ENCODE assay signal across 8 cellular contexts in genomic region chr22:38202437-38203089, GRCh38. TPM values are rescaled to one million over a fixed set of nuclear protein-coding genes. Genes with fewer than 3 reads are reported as not detected.
DNase-seq lines count a peak whose midpoint lies in the region; ATAC-seq, FAIRE-seq and TF ChIP-seq lines count a peak whose summit lies in the region.

No MANE protein-coding gene starts in this region.

- H3K4me2 ChIP-seq in astrocyte (ENCODE audit: low read length) (peak overlapping the region; percentile 95), hepatocyte (peak overlapping the region; percentile 96)

- H3K9me2 ChIP-seq in hepatocyte (replicated peaks; ENCODE audit: insufficient read depth) = no peaks in the 10 kb centered on the region

- peaks cover 2% of the 10 kb centered on the region for H3K9me3 Mint-ChIP-seq in astrocyte (ENCODE audit: unreplicated experiment)

- H3K79me2 ChIP-seq in astrocyte (ENCODE audit: insufficient read depth, low read length) (peaks cover 48% of the 10 kb centered on the region), hepatocyte (peaks cover 42% of the 10 kb centered on the region)

- no peaks in the 10 kb centered on the region for H3K27me3 ChIP-seq in astrocyte (ENCODE audit: insufficient read depth, low read length)
- H3K27me3 ChIP-seq in hepatocyte = no peaks in the 10 kb centered on the region

- under 1% methylated on average over 57 of the region's 74 CpGs for WGBS in hepatocyte (ENCODE audit: low lambda C conversion rate, missing lambda C conversion rate)

- peak; percentile 27 for ATAC-seq in GM18498 (IDR thresholded peaks at IDR 0.05; ENCODE audit: unreplicated experiment)
- ATAC-seq in HG03520 (IDR thresholded peaks at IDR 0.05; ENCODE audit: unreplicated experiment) = peak; percentile 13
- ATAC-seq in GM18520 (IDR thresholded peaks at IDR 0.05; ENCODE audit: unreplicated experiment) = no peak

- no peak for FAIRE-seq in astrocyte (lab: Jason Lieb, UNC)

- peaks cover 42% of the 10 kb centered on the region for H4K20me1 ChIP-seq in astrocyte (ENCODE audit: insufficient read depth, low read length)
- peaks cover 34% of the 10 kb centered on the region for H4K20me1 ChIP-seq in hepatocyte (ENCODE audit: insufficient read depth, poor library complexity, severe bottlenecking)

- DNase-seq in T-helper 1 cell (peak; percentile 35 to 69 (median 40)), astrocyte (ENCODE audit: low read depth) (peak; percentile 81), hepatocyte (ENCODE audit: low spot score) (peak; percentile 94), retinal pigment epithelial cell (ENCODE audit: low read depth) (peak; percentile 69)

- peaks cover 11% of the 10 kb centered on the region for H3K36me3 Mint-ChIP-seq in astrocyte (ENCODE audit: low read depth, unreplicated experiment)

- peak overlapping the region; percentile 86 for H3K27ac Mint-ChIP-seq in astrocyte (ENCODE audit: unreplicated experiment)

- H3K27ac ChIP-seq in 22Rv1 (peak overlapping the region; percentile 95), astrocyte (ENCODE audit: low read depth, low read length) (peak overlapping the region; percentile 99), hepatocyte (peak overlapping the region; percentile 98)

- H3K9ac ChIP-seq in astrocyte (ENCODE audit: low read length) = peak overlapping the region; percentile 99

- H3K9me3 ChIP-seq in astrocyte (ENCODE audit: insufficient read depth, low read depth, low read length) (no peaks in the 10 kb centered on the region), hepatocyte (ENCODE audit: low read depth) (no peaks in the 10 kb centered on the region)

- H2AFZ ChIP-seq in astrocyte (ENCODE audit: low read depth, low read length) (peak overlapping the region; percentile 33), hepatocyte (peak overlapping the region; percentile 3)

- TF ChIP-seq CTCF in 22Rv1 (IDR thresholded peaks at IDR 0.05) (peak; percentile 34; the same call in 1 of the 2 replicates), astrocyte (IDR thresholded peaks at IDR 0.05; ENCODE audit: insufficient read depth, low read depth, low read length) (no peak), hepatocyte (IDR thresholded peaks at IDR 0.05; ENCODE audit: poor library complexity) (no peak), retinal pigment epithelial cell (conservative IDR thresholded peaks at IDR 0.05; ENCODE audit: low read depth, low read length) (no peak)

- H3K27me3 Mint-ChIP-seq in astrocyte (ENCODE audit: low read depth, unreplicated experiment) = no peaks in the 10 kb centered on the region

- peak overlapping the region; percentile 87 for H3K4me3 Mint-ChIP-seq in astrocyte (ENCODE audit: unreplicated experiment)

- peak overlapping the region; percentile 88 for H3K4me3 ChIP-seq in astrocyte (ENCODE audit: insufficient read depth, low read depth, low read length)
- peak overlapping the region; percentile 66 for H3K4me3 ChIP-seq in hepatocyte
- peak overlapping the region; percentile 85 for H3K4me3 ChIP-seq in retinal pigment epithelial cell (ENCODE audit: low read length)

- H3K4me1 Mint-ChIP-seq in astrocyte (ENCODE audit: low read depth, unreplicated experiment) = peaks cover 19% of the 10 kb centered on the region

- H3K36me3 ChIP-seq in astrocyte (ENCODE audit: insufficient read depth, low read length) = no peaks in the 10 kb centered on the region
- H3K36me3 ChIP-seq in hepatocyte (replicated peaks; ENCODE audit: insufficient read depth, low read depth) = no peaks in the 10 kb centered on the region

- H3K4me1 ChIP-seq in astrocyte (ENCODE audit: insufficient read depth, low read length) (peaks cover 38% of the 10 kb centered on the region), hepatocyte (ENCODE audit: insufficient read depth) (no peaks in the 10 kb centered on the region)

RNA-seq across cellular contexts. Expression of gene MAFF, which starts 0.8 kb away (rescaled TPM):
- total RNA-seq in astrocyte (12.0 and 18.2 TPM in 2 replicates), hepatocyte (55.9 and 70.4 TPM in 2 replicates)
- 67.2 and 76.3 TPM in 2 replicates for polyA plus RNA-seq in hepatocyte

RNA-seq across cellular contexts. Expression of gene PLA2G6, which starts 20.9 kb away (rescaled TPM):
- total RNA-seq in astrocyte (9.7 and 10.0 TPM in 2 replicates), hepatocyte (28.2 and 39.9 TPM in 2 replicates)
- polyA plus RNA-seq in hepatocyte = 30.2 and 42.6 TPM in 2 replicates

Comparison
In these comparisons a context has a peak if more than half of its experiments do, and no peak if none do; other contexts are left out.
1. DNase-seq: peak in every context shown above with its lines; median percentile 94 in hepatocyte; 81 in astrocyte; 69 in retinal pigment epithelial cell; 40 in T-helper 1 cell.